In genomic region chr1:225654277-225654597, GRCh38 we compare ENCODE assay signal across 8 cellular contexts. TPM values are rescaled to one million over a fixed set of nuclear protein-coding genes. Genes with fewer than 3 reads are reported as not detected.
DNase-seq lines count a peak whose midpoint lies in the region; ATAC-seq and TF ChIP-seq lines count a peak whose summit lies in the region.

No MANE protein-coding gene starts in this region.

- 64 to 68% methylated on average over 4 of the region's 4 CpGs for WGBS in thyroid gland, 2 donors

- H3K27ac Mint-ChIP-seq in activated T-cell treated with anti-CD3 and anti-CD28 coated beads, Interleukin-2, amount 50 U/mL, for 24 hours: no peak overlapping the region
- H3K27ac Mint-ChIP-seq in activated naive CD8-positive, alpha-beta T cell treated with anti-CD3 and anti-CD28 coated beads for 36 hours: no peak overlapping the region

- H3K27me3 Mint-ChIP-seq in activated T-cell treated with anti-CD3 and anti-CD28 coated beads, Interleukin-2, amount 50 U/mL, for 24 hours: peaks cover 41% of the 10 kb centered on the region
- H3K27me3 Mint-ChIP-seq in activated naive CD8-positive, alpha-beta T cell treated with anti-CD3 and anti-CD28 coated beads for 36 hours: peaks cover 37% of the 10 kb centered on the region

- ATAC-seq in HG03378 (IDR thresholded peaks at IDR 0.05; ENCODE audit: unreplicated experiment): no peak
- no peak for ATAC-seq in GM21529 (IDR thresholded peaks at IDR 0.05; ENCODE audit: unreplicated experiment)

- H3K27me3 ChIP-seq in layer of hippocampus (ENCODE audit: control insufficient read depth, insufficient read depth, low read length): no peaks in the 10 kb centered on the region
- no peaks in the 10 kb centered on the region for H3K27me3 ChIP-seq in thyroid gland

- peaks cover 13% of the 10 kb centered on the region for H3K4me1 Mint-ChIP-seq in activated T-cell treated with anti-CD3 and anti-CD28 coated beads, Interleukin-2, amount 50 U/mL, for 24 hours (ENCODE audit: low read depth)
- peaks cover 12% of the 10 kb centered on the region for H3K4me1 Mint-ChIP-seq in activated naive CD8-positive, alpha-beta T cell treated with anti-CD3 and anti-CD28 coated beads for 36 hours

- peak overlapping the region; percentile 96 for H3K27ac ChIP-seq in layer of hippocampus (ENCODE audit: low read depth, low read length)
- peak overlapping the region; percentile 93 to 96 (median 95) for H3K27ac ChIP-seq in thyroid gland

- DNase-seq in activated T-cell treated with anti-CD3 and anti-CD28 coated beads, Interleukin-2, amount 50 U/mL, for 24 hours: no peak
- DNase-seq in activated T-cell treated with anti-CD3 and anti-CD28 coated beads for 4 hours (no peak), thyroid gland (no peak), cerebellar nuclear complex (lab: John Stamatoyannopoulos, UW) (no peak)
- DNase-seq in activated naive CD8-positive, alpha-beta T cell treated with anti-CD3 and anti-CD28 coated beads for 36 hours: no peak

- no peaks in the 10 kb centered on the region for H3K36me3 Mint-ChIP-seq in activated T-cell treated with anti-CD3 and anti-CD28 coated beads, Interleukin-2, amount 50 U/mL, for 24 hours (ENCODE audit: low read depth)
- H3K36me3 Mint-ChIP-seq in activated naive CD8-positive, alpha-beta T cell treated with anti-CD3 and anti-CD28 coated beads for 36 hours: no peaks in the 10 kb centered on the region

- no peaks in the 10 kb centered on the region for H3K9me3 ChIP-seq in thyroid gland

- no peak for TF ChIP-seq POLR2A in thyroid gland (IDR thresholded peaks at IDR 0.05)

- intact Hi-C loops in thyroid gland (cut with DNase I): loop anchor here (10.0 kb wide), 1 partner anchor 121 kb away; the partner anchor contains the start of gene SRP9

- H3K4me3 ChIP-seq in thyroid gland (replicated peaks in 1 of 3): peak overlapping the region in 2 of 3 donors; percentile 70 to 99

- H3K4me1 ChIP-seq in thyroid gland: no peaks in the 10 kb centered on the region

- no peaks in the 10 kb centered on the region for H3K9me3 Mint-ChIP-seq in activated T-cell treated with anti-CD3 and anti-CD28 coated beads, Interleukin-2, amount 50 U/mL, for 24 hours
- no peaks in the 10 kb centered on the region for H3K9me3 Mint-ChIP-seq in activated naive CD8-positive, alpha-beta T cell treated with anti-CD3 and anti-CD28 coated beads for 36 hours

- peak overlapping the region; percentile 75 for H3K4me3 Mint-ChIP-seq in activated T-cell treated with anti-CD3 and anti-CD28 coated beads, Interleukin-2, amount 50 U/mL, for 24 hours
- H3K4me3 Mint-ChIP-seq in activated naive CD8-positive, alpha-beta T cell treated with anti-CD3 and anti-CD28 coated beads for 36 hours: peak overlapping the region; percentile 81

- TF ChIP-seq CTCF in thyroid gland (IDR thresholded peaks at IDR 0.05): no peak

- H3K36me3 ChIP-seq in thyroid gland: no peaks in the 10 kb centered on the region

RNA-seq across cellular contexts. Expression of gene ENAH, which starts 1.3 kb away (rescaled TPM):
- 1 to 10 TPM in 1 of 2 experiments, under 1 TPM in 1; 0.84 to 1.1 TPM for total RNA-seq in activated naive CD8-positive, alpha-beta T cell treated with anti-CD3 and anti-CD28 coated beads for 36 hours
- 10 to 100 TPM; 24.5 to 31.4 (median 28.5) TPM for total RNA-seq in thyroid gland

Comparison
In these comparisons a context has a peak if more than half of its experiments do, and no peak if none do; other contexts are left out.
1. RNA of gene ENAH, which starts 1.3 kb away (total RNA-seq): 24.5 to 31.4 TPM in thyroid gland; 0.84 to 1.1 TPM in activated naive CD8-positive, alpha-beta T cell treated with anti-CD3 and anti-CD28 coated beads for 36 hours; every median in the first group is over 10 times any median in the second.